In the genomic region with DNA sequence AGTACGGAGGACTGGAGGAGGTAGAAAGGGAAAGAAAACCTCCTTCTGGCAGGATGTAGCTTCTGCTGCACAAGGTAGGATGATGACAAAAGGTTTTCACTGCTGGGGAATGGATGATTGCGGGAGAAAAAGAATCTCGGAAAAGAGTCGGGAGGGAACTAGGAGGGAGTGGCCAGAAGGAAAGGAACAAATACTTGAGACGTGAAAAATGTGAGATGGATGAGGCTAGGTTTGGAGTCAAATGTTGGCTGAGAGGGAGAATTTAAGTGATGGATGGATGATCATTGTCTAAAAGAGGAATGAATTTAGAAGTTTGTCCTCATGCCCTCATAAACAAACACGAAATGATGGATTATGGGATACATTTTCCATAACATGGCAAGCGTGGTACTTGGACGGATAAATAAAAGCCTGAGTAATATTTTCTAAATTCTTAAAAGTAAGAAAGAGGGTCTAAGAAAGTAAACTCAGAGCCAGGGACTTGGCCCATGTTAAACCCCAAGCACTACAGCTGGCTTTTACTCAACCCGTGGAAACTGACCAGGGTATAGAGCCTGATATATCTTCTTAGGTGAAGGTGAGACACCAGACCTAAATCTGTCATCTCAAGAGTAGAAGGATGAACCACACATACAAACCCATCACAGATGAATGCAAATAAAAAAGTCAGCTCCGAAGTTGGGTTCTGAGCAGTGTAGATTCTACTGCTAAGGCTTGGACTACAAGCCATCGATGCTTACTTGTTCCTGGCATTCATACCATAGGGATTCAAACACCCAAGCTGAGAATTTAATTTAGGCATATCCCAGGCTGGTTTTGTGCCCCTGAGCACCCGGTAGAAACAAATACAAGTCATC, we compare ENCODE assay signal across 8 cellular contexts.
DNase-seq lines count a peak whose midpoint lies in the region; ATAC-seq and TF ChIP-seq lines count a peak whose summit lies in the region.

No MANE protein-coding gene starts in this region.

- H3K27ac ChIP-seq in 22Rv1 (peak overlapping the region; percentile 99), PC-3 (ENCODE audit: low read length) (peak overlapping the region; percentile 52), muscle layer of colon (ENCODE audit: low read depth, low read length) (peak overlapping the region; percentile 19)

- H3K4me1 ChIP-seq in PC-3 (ENCODE audit: insufficient read depth, low read length) (peaks cover 21% of the 10 kb centered on the region), muscle layer of colon (ENCODE audit: insufficient read depth, low read length) (peaks cover 18% of the 10 kb centered on the region)

- H3K27me3 ChIP-seq in PC-3 (ENCODE audit: low read length), result no peaks in the 10 kb centered on the region
- no peaks in the 10 kb centered on the region for H3K27me3 ChIP-seq in muscle layer of colon (ENCODE audit: control insufficient read depth in 1 of 2, insufficient read depth in 2 of 2, low read length in 2 of 2)

- POLR2A ChIA-PET in PC-3 (lab: Charles Lee; ENCODE audit: unreplicated experiment), result interaction anchor here (0.6 to 4.1 kb wide), 14 partner anchors 13 to 1652 kb away, joined by 3 to 174 read pairs (median 11); a partner anchor contains a TSS

- DNase-seq in G401 (ENCODE audit: low spot score) (peak; percentile 75), PC-3 (peak; percentile 49), dedifferentiated amniotic fluid mesenchymal stem cell (ENCODE audit: extremely low spot score) (peak; percentile 42)

- peak overlapping the region; percentile 91 for H3K4me3 ChIP-seq in PC-3 (ENCODE audit: low read length)
- H3K4me3 ChIP-seq in muscle layer of colon (ENCODE audit: low read depth in 1 of 2, low read length in 2 of 2), result peak overlapping the region; percentile 25 to 72

- no peaks in the 10 kb centered on the region for H3K9me2 ChIP-seq in PC-3 (replicated peaks; ENCODE audit: low read length)

- peaks cover 14% of the 10 kb centered on the region for H3F3A ChIP-seq in PC-3 (ENCODE audit: low read length, unreplicated experiment)

- CTCF ChIA-PET in PC-3 (lab: Charles Lee), result interaction anchor here (0.6 kb wide), 2 partner anchors 39 to 58 kb away, joined by 3 read pairs; no protein-coding TSS in a partner anchor

- no peak overlapping the region for H2AFZ ChIP-seq in PC-3 (ENCODE audit: low read length)

- ATAC-seq in PC-3 (no peak), HG03571 (IDR thresholded peaks at IDR 0.05; ENCODE audit: unreplicated experiment) (no peak), HG03460 (IDR thresholded peaks at IDR 0.05; ENCODE audit: unreplicated experiment) (no peak), HG03457 (IDR thresholded peaks at IDR 0.05; ENCODE audit: unreplicated experiment) (no peak)

- peaks cover 9% of the 10 kb centered on the region; the same call in 1 of the 2 replicates for H3K36me3 ChIP-seq in PC-3 (ENCODE audit: low read depth, low read length)
- no peaks in the 10 kb centered on the region for H3K36me3 ChIP-seq in muscle layer of colon (ENCODE audit: insufficient read depth, low read length)

- peak overlapping the region; percentile 91 for H3K4me2 ChIP-seq in PC-3 (ENCODE audit: low read length)

- in situ Hi-C loops in G401 (cut with HindIII; ENCODE audit: low sequenced_read_pairs), result no loop called here

- H3K79me2 ChIP-seq in PC-3 (ENCODE audit: low read length), result peaks cover 51% of the 10 kb centered on the region

- peak overlapping the region; percentile 81 for H3K9ac ChIP-seq in PC-3 (ENCODE audit: low read length)
- peak overlapping the region; percentile 57 for H3K9ac ChIP-seq in muscle layer of colon (ENCODE audit: low read length)

- TF ChIP-seq CTCF in 22Rv1 (IDR thresholded peaks at IDR 0.05), result no peak
- TF ChIP-seq CTCF in PC-3 (conservative IDR thresholded peaks at IDR 0.05; ENCODE audit: low read depth, low read length), result no peak

- no TSS peak for BruUV-seq in PC-3 (replicated peaks; lab: Mats Ljungman, UMichigan)

- intact Hi-C loops in PC-3 (cut with micrococcal nuclease), result loop anchor here (1.0 to 5.0 kb wide), 3 partner anchors 36 to 973 kb away; a partner anchor contains a TSS

- peaks cover 31% of the 10 kb centered on the region for H4K20me1 ChIP-seq in PC-3 (ENCODE audit: low read length)

- H3K9me3 ChIP-seq in PC-3 (ENCODE audit: low read length), result no peaks in the 10 kb centered on the region
- H3K9me3 ChIP-seq in muscle layer of colon (ENCODE audit: low read length), result no peaks in the 10 kb centered on the region

Comparison
In these comparisons a context has a peak if more than half of its experiments do, and no peak if none do; other contexts are left out.
1. H3K27ac ChIP-seq: peak in every context shown above with its lines; median percentile 99 in 22Rv1; 52 in PC-3; 19 in muscle layer of colon.